8 cellular contexts compared by ENCODE assay signal in genomic region chr16:57893559-57894389, GRCh38.
DNase-seq lines count a peak whose midpoint lies in the region; ATAC-seq and TF ChIP-seq lines count a peak whose summit lies in the region.

No MANE protein-coding gene starts in this region.

- no TSS peak for BruUV-seq in PC-3 (replicated peaks; lab: Mats Ljungman, UMichigan)

- H3K4me2 ChIP-seq in PC-3 (ENCODE audit: low read length) (peak overlapping the region; percentile 58), fibroblast of lung (ENCODE audit: extremely low read depth, insufficient read depth, low read length) (no peak overlapping the region), parathyroid adenoma (ENCODE audit: low read length) (peak overlapping the region; percentile 22)

- H4K20me1 ChIP-seq in PC-3 (ENCODE audit: low read length) (no peaks in the 10 kb centered on the region), fibroblast of lung (ENCODE audit: control insufficient read depth, extremely low read depth, insufficient read depth, low read length) (no peaks in the 10 kb centered on the region)

- H3K36me3 ChIP-seq in PC-3 (ENCODE audit: low read depth, low read length) (no peaks in the 10 kb centered on the region), fibroblast of lung (ENCODE audit: control insufficient read depth, insufficient read depth, low read length) (no peaks in the 10 kb centered on the region), parathyroid adenoma (ENCODE audit: control insufficient read depth, insufficient read depth, low read length) (no peaks in the 10 kb centered on the region), tibial artery (no peaks in the 10 kb centered on the region)

- H3K27me3 ChIP-seq in PC-3 (ENCODE audit: low read length) (no peaks in the 10 kb centered on the region), fibroblast of lung (ENCODE audit: control insufficient read depth, insufficient read depth, low read length) (peaks cover 4% of the 10 kb centered on the region), parathyroid adenoma (ENCODE audit: control insufficient read depth, insufficient read depth, low read length) (no peaks in the 10 kb centered on the region), tibial artery (peaks cover 0 to 28% of the 10 kb centered on the region in 2 donors)

- H3K4me3 ChIP-seq in PC-3 (ENCODE audit: low read length) (no peak overlapping the region; the same call in 1 of the 2 replicates), fibroblast of lung (replicated peaks in 1 of 4; ENCODE audit: control extremely low read depth in 1 of 4, insufficient read depth in 1 of 4, low read depth in 3 of 4, low read length in 4 of 4) (no peak overlapping the region), parathyroid adenoma (ENCODE audit: low read depth, low read length) (no peak overlapping the region), tibial artery (no peak overlapping the region)

- H3K9ac ChIP-seq in PC-3 (ENCODE audit: low read length) (peak overlapping the region; percentile 25; the same call in 1 of the 2 replicates), fibroblast of lung (ENCODE audit: insufficient read depth, low read length) (no peak overlapping the region), parathyroid adenoma (no peak overlapping the region)

- POLR2A ChIA-PET in PC-3 (lab: Charles Lee; ENCODE audit: unreplicated experiment): interaction anchor here (0.6 kb wide), 1 partner anchor 61 kb away, joined by 4 read pairs; no protein-coding TSS in a partner anchor

- no peaks in the 10 kb centered on the region for H3F3A ChIP-seq in PC-3 (ENCODE audit: low read length, unreplicated experiment)

- H3K4me1 ChIP-seq in PC-3 (ENCODE audit: insufficient read depth, low read length) (peaks cover 20% of the 10 kb centered on the region), fibroblast of lung (ENCODE audit: control insufficient read depth, extremely low read depth, insufficient read depth, low read length) (no peaks in the 10 kb centered on the region), parathyroid adenoma (no peaks in the 10 kb centered on the region), tibial artery (no peaks in the 10 kb centered on the region)

- H3K9me2 ChIP-seq in PC-3 (replicated peaks; ENCODE audit: low read length): no peaks in the 10 kb centered on the region

- CTCF ChIA-PET in PC-3 (lab: Charles Lee): no interaction called here

- no peaks in the 10 kb centered on the region for H3K79me2 ChIP-seq in PC-3 (ENCODE audit: low read length)
- H3K79me2 ChIP-seq in fibroblast of lung (ENCODE audit: control insufficient read depth, insufficient read depth, low read length): no peaks in the 10 kb centered on the region
- H3K79me2 ChIP-seq in parathyroid adenoma: no peaks in the 10 kb centered on the region

- intact Hi-C loops in PC-3 (cut with micrococcal nuclease): no loop called here
- intact Hi-C loops in tibial artery (cut with DNase I; ENCODE audit: low total_unique reads): no loop called here

- no peaks in the 10 kb centered on the region for H3K9me3 ChIP-seq in PC-3 (ENCODE audit: low read length)
- no peaks in the 10 kb centered on the region for H3K9me3 ChIP-seq in fibroblast of lung (ENCODE audit: control insufficient read depth, insufficient read depth, low read depth, low read length)
- H3K9me3 ChIP-seq in parathyroid adenoma (ENCODE audit: control insufficient read depth, low read length): no peaks in the 10 kb centered on the region
- no peaks in the 10 kb centered on the region for H3K9me3 ChIP-seq in tibial artery

- ATAC-seq in PC-3: peak; percentile 51

- H3K27ac ChIP-seq in PC-3 (ENCODE audit: low read length) (peak overlapping the region; percentile 75), fibroblast of lung (ENCODE audit: insufficient read depth, low read length) (no peak overlapping the region), parathyroid adenoma (no peak overlapping the region), tibial artery (no peak overlapping the region)

- DNase-seq in ELR (ENCODE audit: low read depth): peak; percentile 98
- peak; percentile 85 for DNase-seq in PC-3
- DNase-seq in fibroblast of lung (ENCODE audit: low read depth in 2 of 2): peak; percentile 41 to 87
- no peak for DNase-seq in nucleus accumbens (lab: John Stamatoyannopoulos, UW)
- DNase-seq in activated T-cell treated with anti-CD3 and anti-CD28 coated beads, Interleukin-2, amount 50 U/mL, for 1 hour: no peak
- DNase-seq in stimulated activated CD4-positive, alpha-beta T cell treated with anti-CD3 and anti-CD28 coated beads, Interleukin-4, amount 100 ng/mL, for 4 hours: no peak
- no peak for DNase-seq in tibial artery

- TF ChIP-seq CTCF in PC-3 (conservative IDR thresholded peaks at IDR 0.05; ENCODE audit: low read depth, low read length): no peak
- no peak for TF ChIP-seq CTCF in fibroblast of lung (conservative IDR thresholded peaks at IDR 0.05 in 1 of 2, IDR thresholded peaks at IDR 0.05 in 1 of 2; ENCODE audit: low read depth in 1 of 2, low read length in 2 of 2)
- no peak for TF ChIP-seq CTCF in parathyroid adenoma (IDR thresholded peaks at IDR 0.05)
- no peak for TF ChIP-seq CTCF in tibial artery (IDR thresholded peaks at IDR 0.05)

- H2AFZ ChIP-seq in PC-3 (ENCODE audit: low read length): peak overlapping the region; percentile 67
- H2AFZ ChIP-seq in fibroblast of lung (ENCODE audit: low read length): no peak overlapping the region
- no peak overlapping the region for H2AFZ ChIP-seq in parathyroid adenoma

Comparison
In these comparisons a context has a peak if more than half of its experiments do, and no peak if none do; other contexts are left out.
1. DNase-seq: peak in ELR (single experiment), PC-3 (single experiment) and fibroblast of lung (2 of 2); none in nucleus accumbens (0 of 56), activated T-cell treated with anti-CD3 and anti-CD28 coated beads, Interleukin-2, amount 50 U/mL, for 1 hour (single experiment), stimulated activated CD4-positive, alpha-beta T cell treated with anti-CD3 and anti-CD28 coated beads, Interleukin-4, amount 100 ng/mL, for 4 hours (0 of 2) and tibial artery (0 of 2).